Comparison of ENCODE assay signal across 28 cellular contexts in genomic region chr3:108060331-108060730, GRCh38. TPM values are rescaled to one million over a fixed set of nuclear protein-coding genes. Genes with fewer than 3 reads are reported as not detected.
A peak's percentile ranks its signal among the peaks of the same experiment; 100 is the strongest.
DNase-seq lines count a peak whose midpoint lies in the region; ATAC-seq and TF ChIP-seq lines count a peak whose summit lies in the region.
"Had no signal": no experiment of that assay in that cellular context is flagged by ENCODE, and none has a peak within 500 bp of the region (broad histone marks: within the 10 kb centered on the region; RNA-seq: fewer than 3 reads in every experiment).

No MANE protein-coding gene starts in this region.

- H3K14ac ChIP-seq in trophoblast cell (ENCODE audit: low read length) = no peak overlapping the region

- peak; percentile 22 for DNase-seq in activated CD4-positive, alpha-beta T cell treated with anti-CD3 and anti-CD28 coated beads, Interleukin-2, amount 10 ng/mL, durations not matched to agents 24 days and 14 days
- DNase-seq in activated CD4-positive, alpha-beta T cell treated with anti-CD3 and anti-CD28 coated beads, Interleukin-2, amount 50 U/mL, for 1 hour = no peak
- no peak for DNase-seq in T-helper 17 cell
- peak; percentile 65 for DNase-seq in fibroblast of villous mesenchyme (ENCODE audit: low read depth)
- DNase-seq in trophoblast cell = peak; percentile 81 to 92
- DNase-seq in Right ventricle myocardium inferior (ENCODE audit: missing footprints) = no peak
- DNase-seq in NCI-H1048 (lab: John Stamatoyannopoulos, UW) = no peak
- no peak for DNase-seq in activated T-cell treated with anti-CD3 and anti-CD28 coated beads, Interleukin-2, amount 50 U/mL, for 72 hours
- DNase-seq: activated CD4-positive, alpha-beta T cell treated with anti-CD3 and anti-CD28 coated beads, Interleukin-2, amount 50 U/mL, for 48 hours; activated CD4-positive, CD25-positive, alpha-beta regulatory T cell; activated CD8-positive, alpha-beta memory T cell treated with anti-CD3 and anti-CD28 coated beads, Interleukin-2, amount 50 U/mL, for 48 hours; activated naive CD8-positive, alpha-beta T cell treated with anti-CD3 and anti-CD28 coated beads, Interleukin-2, amount 10 ng/mL, durations not matched to agents 7 days and 5 days; central memory CD4-positive, alpha-beta T cell; DMS153; lower lobe of right lung; NCI-H1105; NCI-H1930; NCI-H526; psoas muscle; SIG-M5; sigmoid colon; stimulated activated CD4-positive, alpha-beta T cell treated with anti-CD3 and anti-CD28 coated beads, Interleukin-4, amount 100 ng/mL, for 24 hours; substantia nigra; T-cell had no signal

- no peak overlapping the region for H2BK5ac ChIP-seq in trophoblast cell (ENCODE audit: low read depth, low read length, poor library complexity)

- no peak overlapping the region for H3K27ac Mint-ChIP-seq in activated CD4-positive, alpha-beta T cell treated with anti-CD3 and anti-CD28 coated beads, Interleukin-2, amount 10 ng/mL, durations not matched to agents 24 days and 14 days
- peak overlapping the region; percentile 76 for H3K27ac Mint-ChIP-seq in T-helper 17 cell
- H3K27ac Mint-ChIP-seq in activated T-cell treated with anti-CD3 and anti-CD28 coated beads, Interleukin-2, amount 50 U/mL, for 72 hours = no peak overlapping the region
- H3K27ac Mint-ChIP-seq: activated naive CD8-positive, alpha-beta T cell treated with anti-CD3 and anti-CD28 coated beads, Interleukin-2, amount 10 ng/mL, durations not matched to agents 7 days and 5 days; stimulated activated effector memory CD8-positive, alpha-beta T cell treated with anti-CD3 and anti-CD28 coated beads, Interleukin-12 subunit alpha, Interleukin-12 subunit beta, amount 100 ng/mL, for 72 hours had no signal

- WGBS in trophoblast cell (ENCODE audit: extremely low coverage, insufficient coverage, insufficient read length) = no CpG with 5 or more reads among the region's 3 CpGs

- no peak overlapping the region for H3K4me2 ChIP-seq in trophoblast cell (ENCODE audit: low read length)

- H3K27me3 ChIP-seq in trophoblast cell (ENCODE audit: insufficient read depth, low read length) = no peaks in the 10 kb centered on the region
- H3K27me3 ChIP-seq: sigmoid colon had no signal

- no peak overlapping the region for H4K91ac ChIP-seq in trophoblast cell (ENCODE audit: low read depth, low read length)

- no peak overlapping the region for H2AFZ ChIP-seq in trophoblast cell (ENCODE audit: insufficient read depth, low read length, poor library complexity)

- TF ChIP-seq CTCF in fibroblast of villous mesenchyme (IDR thresholded peaks at IDR 0.05; ENCODE audit: insufficient read depth, low read depth, low read length) = no peak

- H3K9ac ChIP-seq in trophoblast cell (ENCODE audit: low read length) = no peak overlapping the region

- H4K12ac ChIP-seq in trophoblast cell (ENCODE audit: low read depth, low read length) = no peak overlapping the region

- H2AK5ac ChIP-seq in trophoblast cell (ENCODE audit: low read length) = no peak overlapping the region

- no peak overlapping the region for H3K23ac ChIP-seq in trophoblast cell (ENCODE audit: low read length)

- no peaks in the 10 kb centered on the region for H3K27me3 Mint-ChIP-seq in activated CD4-positive, alpha-beta T cell treated with anti-CD3 and anti-CD28 coated beads, Interleukin-2, amount 10 ng/mL, durations not matched to agents 24 days and 14 days
- H3K27me3 Mint-ChIP-seq in T-helper 17 cell = no peaks in the 10 kb centered on the region
- no peaks in the 10 kb centered on the region for H3K27me3 Mint-ChIP-seq in activated T-cell treated with anti-CD3 and anti-CD28 coated beads, Interleukin-2, amount 50 U/mL, for 72 hours (ENCODE audit: low read depth)
- H3K27me3 Mint-ChIP-seq: activated naive CD8-positive, alpha-beta T cell treated with anti-CD3 and anti-CD28 coated beads, Interleukin-2, amount 10 ng/mL, durations not matched to agents 7 days and 5 days; T-cell had no signal

- H3K9me3 Mint-ChIP-seq in activated CD4-positive, alpha-beta T cell treated with anti-CD3 and anti-CD28 coated beads, Interleukin-2, amount 10 ng/mL, durations not matched to agents 24 days and 14 days = no peaks in the 10 kb centered on the region
- H3K9me3 Mint-ChIP-seq in activated T-cell treated with anti-CD3 and anti-CD28 coated beads, Interleukin-2, amount 50 U/mL, for 72 hours = no peaks in the 10 kb centered on the region
- H3K9me3 Mint-ChIP-seq: activated naive CD8-positive, alpha-beta T cell treated with anti-CD3 and anti-CD28 coated beads, Interleukin-2, amount 10 ng/mL, durations not matched to agents 7 days and 5 days; activated T-helper 2 cell treated with anti-CD3 and anti-CD28 coated beads, Interferon-gamma antibody, Interleukin-2, Interleukin-4, amounts not matched to agents 10 μg/mL and 5 μg/mL and 100 μg/mL, durations not matched to agents 14 hours and 24 hours and 36 hours; stimulated activated effector memory CD8-positive, alpha-beta T cell treated with anti-CD3 and anti-CD28 coated beads, Interleukin-12 subunit alpha, Interleukin-12 subunit beta, amount 100 ng/mL, for 72 hours; T-cell had no signal

- peaks cover 0 to under 1% of the 10 kb centered on the region in 2 experiments for H3K36me3 ChIP-seq in trophoblast cell (ENCODE audit: control insufficient read depth in 1 of 2, insufficient read depth in 2 of 2, low read length in 2 of 2)

- intact Hi-C loops in activated CD4-positive, alpha-beta T cell treated with anti-CD3 and anti-CD28 coated beads, Interleukin-2, amount 10 ng/mL, durations not matched to agents 24 days and 14 days (cut with micrococcal nuclease) = no loop called here
- intact Hi-C loops in Right ventricle myocardium inferior (cut with DNase I) = no loop called here

- no peak overlapping the region for H3K4me3 Mint-ChIP-seq in activated CD4-positive, alpha-beta T cell treated with anti-CD3 and anti-CD28 coated beads, Interleukin-2, amount 10 ng/mL, durations not matched to agents 24 days and 14 days
- H3K4me3 Mint-ChIP-seq in T-helper 17 cell = no peak overlapping the region
- H3K4me3 Mint-ChIP-seq in activated T-cell treated with anti-CD3 and anti-CD28 coated beads, Interleukin-2, amount 50 U/mL, for 72 hours = no peak overlapping the region
- H3K4me3 Mint-ChIP-seq: activated naive CD8-positive, alpha-beta T cell treated with anti-CD3 and anti-CD28 coated beads, Interleukin-2, amount 10 ng/mL, durations not matched to agents 7 days and 5 days; stimulated activated effector memory CD8-positive, alpha-beta T cell treated with anti-CD3 and anti-CD28 coated beads, Interleukin-12 subunit alpha, Interleukin-12 subunit beta, amount 100 ng/mL, for 72 hours; T-cell had no signal

- H3K18ac ChIP-seq in trophoblast cell (ENCODE audit: low read length) = no peak overlapping the region

- H2BK12ac ChIP-seq in trophoblast cell (ENCODE audit: low read length) = no peak overlapping the region

- no peak overlapping the region for H3K4ac ChIP-seq in trophoblast cell (ENCODE audit: low read depth, low read length)

- no peak overlapping the region for H3K27ac ChIP-seq in trophoblast cell (ENCODE audit: low read depth, low read length)
- H3K27ac ChIP-seq: 22Rv1, lower lobe of right lung, psoas muscle, sigmoid colon had no signal

- H3K4me3 ChIP-seq in fibroblast of villous mesenchyme (ENCODE audit: low read depth, low read length) = no peak overlapping the region
- no peak overlapping the region for H3K4me3 ChIP-seq in trophoblast cell (ENCODE audit: low read depth, low read length)
- H3K4me3 ChIP-seq: lower lobe of right lung, psoas muscle, sigmoid colon had no signal

- no peaks in the 10 kb centered on the region for H3K79me2 ChIP-seq in trophoblast cell (ENCODE audit: control insufficient read depth, insufficient read depth, low read length, poor library complexity)

- ATAC-seq in T-helper 17 cell (no peak), Right ventricle myocardium inferior (no peak)
- no peak for ATAC-seq in activated T-cell treated with anti-CD3 and anti-CD28 coated beads, Interleukin-2, amount 50 U/mL, for 72 hours (replicated peaks in 1 of 2)
- ATAC-seq: lower lobe of right lung; Panc1; psoas muscle; stimulated activated effector memory CD8-positive, alpha-beta T cell treated with anti-CD3 and anti-CD28 coated beads, Interleukin-12 subunit alpha, Interleukin-12 subunit beta, amount 100 ng/mL, for 72 hours; T-cell had no signal

- peaks cover 66% of the 10 kb centered on the region for H3K36me3 Mint-ChIP-seq in activated CD4-positive, alpha-beta T cell treated with anti-CD3 and anti-CD28 coated beads, Interleukin-2, amount 10 ng/mL, durations not matched to agents 24 days and 14 days (ENCODE audit: low read depth)
- peaks cover 19% of the 10 kb centered on the region for H3K36me3 Mint-ChIP-seq in T-helper 17 cell (ENCODE audit: low read depth)
- peaks cover 17 to 49% of the 10 kb centered on the region in 2 donors for H3K36me3 Mint-ChIP-seq in activated T-cell treated with anti-CD3 and anti-CD28 coated beads, Interleukin-2, amount 50 U/mL, for 72 hours (ENCODE audit: insufficient read depth in 2 of 2)

- no peaks in the 10 kb centered on the region for H3K9me3 ChIP-seq in T-helper 17 cell (ENCODE audit: control insufficient read depth, low read length, poor library complexity, severe bottlenecking)
- H3K9me3 ChIP-seq in trophoblast cell (ENCODE audit: insufficient read depth, low read depth, low read length) = no peaks in the 10 kb centered on the region
- H3K9me3 ChIP-seq: lower lobe of right lung, psoas muscle, sigmoid colon had no signal

- H2BK120ac ChIP-seq in trophoblast cell (ENCODE audit: insufficient read depth, low read length, poor library complexity) = no peak overlapping the region

- H3K79me1 ChIP-seq in trophoblast cell (ENCODE audit: low read length) = peaks cover 2% of the 10 kb centered on the region

- peaks cover 2% of the 10 kb centered on the region in 2 experiments for H3K4me1 ChIP-seq in trophoblast cell (ENCODE audit: control insufficient read depth in 1 of 2, insufficient read depth in 2 of 2, low read length in 2 of 2)
- H3K4me1 ChIP-seq: lower lobe of right lung, psoas muscle had no signal

- H3K4me1 Mint-ChIP-seq in activated CD4-positive, alpha-beta T cell treated with anti-CD3 and anti-CD28 coated beads, Interleukin-2, amount 10 ng/mL, durations not matched to agents 24 days and 14 days = peaks cover 30% of the 10 kb centered on the region
- peaks cover 48% of the 10 kb centered on the region for H3K4me1 Mint-ChIP-seq in T-helper 17 cell
- H3K4me1 Mint-ChIP-seq in activated T-cell treated with anti-CD3 and anti-CD28 coated beads, Interleukin-2, amount 50 U/mL, for 72 hours (ENCODE audit: low read depth) = peaks cover 73% of the 10 kb centered on the region

- no peak overlapping the region for H4K8ac ChIP-seq in trophoblast cell (ENCODE audit: low read depth, low read length)

RNA-seq across cellular contexts. Expression of gene CD47, which starts 30.5 kb away (rescaled TPM):
- total RNA-seq in activated CD4-positive, alpha-beta T cell treated with anti-CD3 and anti-CD28 coated beads, Interleukin-2, amount 10 ng/mL, durations not matched to agents 24 days and 14 days = 104 and 109 TPM in 2 replicates
- total RNA-seq in T-helper 17 cell = 100 to 1,000 TPM; 150 to 170 TPM
- total RNA-seq in fibroblast of villous mesenchyme = 38.3 and 76.4 TPM in 2 replicates
- polyA plus RNA-seq in trophoblast cell (2013) = 70.6 and 73.9 TPM in 2 replicates
- 44.2 TPM for total RNA-seq in Right ventricle myocardium inferior
- 100 to 1,000 TPM; 139 to 153 TPM for total RNA-seq in activated T-cell treated with anti-CD3 and anti-CD28 coated beads, Interleukin-2, amount 50 U/mL, for 72 hours

Comparison
In these comparisons a context has a peak if more than half of its experiments do, and no peak if none do; other contexts are left out.
1. DNase-seq: peak in activated CD4-positive, alpha-beta T cell treated with anti-CD3 and anti-CD28 coated beads, Interleukin-2, amount 10 ng/mL, durations not matched to agents 24 days and 14 days (single experiment), fibroblast of villous mesenchyme (single experiment) and trophoblast cell (2 of 2); none in activated CD4-positive, alpha-beta T cell treated with anti-CD3 and anti-CD28 coated beads, Interleukin-2, amount 50 U/mL, for 1 hour (single experiment), T-helper 17 cell (0 of 3), Right ventricle myocardium inferior (single experiment), NCI-H1048 (single experiment) and activated T-cell treated with anti-CD3 and anti-CD28 coated beads, Interleukin-2, amount 50 U/mL, for 72 hours (0 of 2).